Comparison of ENCODE assay signal across 1 cellular context in the genomic region with DNA sequence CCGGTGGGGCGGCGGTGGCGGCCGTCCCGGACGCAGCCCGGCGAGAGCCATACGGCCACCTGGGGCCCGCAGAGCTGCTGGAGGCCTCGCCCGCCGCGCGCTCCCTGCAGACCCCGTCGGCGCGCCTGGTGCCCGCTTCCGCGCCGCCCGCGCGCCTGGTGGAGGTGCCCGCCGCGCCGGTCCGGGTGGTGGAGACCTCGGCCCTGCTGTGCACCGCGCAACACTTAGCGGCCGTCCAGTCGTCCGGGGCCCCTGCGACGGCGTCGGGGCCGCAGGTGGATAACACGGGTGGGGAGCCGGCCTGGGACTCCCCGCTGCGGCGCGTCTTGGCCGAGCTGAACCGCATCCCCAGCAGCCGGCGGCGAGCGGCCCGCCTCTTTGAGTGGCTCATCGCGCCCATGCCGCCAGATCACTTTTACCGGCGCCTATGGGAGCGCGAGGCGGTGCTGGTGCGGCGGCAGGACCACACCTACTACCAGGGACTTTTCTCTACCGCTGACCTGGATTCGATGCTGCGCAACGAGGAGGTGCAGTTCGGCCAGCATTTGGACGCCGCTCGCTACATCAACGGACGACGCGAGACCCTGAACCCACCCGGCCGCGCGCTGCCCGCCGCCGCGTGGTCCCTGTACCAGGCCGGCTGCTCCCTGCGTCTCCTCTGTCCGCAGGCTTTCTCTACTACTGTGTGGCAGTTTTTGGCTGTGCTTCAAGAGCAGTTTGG.
TF ChIP-seq lines count a peak whose summit lies in the region.

No MANE protein-coding gene starts in this region.

TF ChIP-seq in K562, 482 proteins besides CTCF, POLR2A, EP300 and RAD21 (continued from another document and continues in another):
- TF ChIP-seq, protein P1, sequence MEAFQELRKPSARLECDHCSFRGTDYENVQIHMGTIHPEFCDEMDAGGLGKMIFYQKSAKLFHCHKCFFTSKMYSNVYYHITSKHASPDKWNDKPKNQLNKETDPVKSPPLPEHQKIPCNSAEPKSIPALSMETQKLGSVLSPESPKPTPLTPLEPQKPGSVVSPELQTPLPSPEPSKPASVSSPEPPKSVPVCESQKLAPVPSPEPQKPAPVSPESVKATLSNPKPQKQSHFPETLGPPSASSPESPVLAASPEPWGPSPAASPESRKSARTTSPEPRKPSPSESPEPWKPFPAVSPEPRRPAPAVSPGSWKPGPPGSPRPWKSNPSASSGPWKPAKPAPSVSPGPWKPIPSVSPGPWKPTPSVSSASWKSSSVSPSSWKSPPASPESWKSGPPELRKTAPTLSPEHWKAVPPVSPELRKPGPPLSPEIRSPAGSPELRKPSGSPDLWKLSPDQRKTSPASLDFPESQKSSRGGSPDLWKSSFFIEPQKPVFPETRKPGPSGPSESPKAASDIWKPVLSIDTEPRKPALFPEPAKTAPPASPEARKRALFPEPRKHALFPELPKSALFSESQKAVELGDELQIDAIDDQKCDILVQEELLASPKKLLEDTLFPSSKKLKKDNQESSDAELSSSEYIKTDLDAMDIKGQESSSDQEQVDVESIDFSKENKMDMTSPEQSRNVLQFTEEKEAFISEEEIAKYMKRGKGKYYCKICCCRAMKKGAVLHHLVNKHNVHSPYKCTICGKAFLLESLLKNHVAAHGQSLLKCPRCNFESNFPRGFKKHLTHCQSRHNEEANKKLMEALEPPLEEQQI (IDR thresholded peaks at IDR 0.05), result no peak
- no peak for TF ChIP-seq ZNF668 (CRISPR knock-in tag; IDR thresholded peaks at IDR 0.05)
- TF ChIP-seq CBX1 (IDR thresholded peaks at IDR 0.05; ENCODE audit: low read depth), result no peak
- TF ChIP-seq, protein P2, sequence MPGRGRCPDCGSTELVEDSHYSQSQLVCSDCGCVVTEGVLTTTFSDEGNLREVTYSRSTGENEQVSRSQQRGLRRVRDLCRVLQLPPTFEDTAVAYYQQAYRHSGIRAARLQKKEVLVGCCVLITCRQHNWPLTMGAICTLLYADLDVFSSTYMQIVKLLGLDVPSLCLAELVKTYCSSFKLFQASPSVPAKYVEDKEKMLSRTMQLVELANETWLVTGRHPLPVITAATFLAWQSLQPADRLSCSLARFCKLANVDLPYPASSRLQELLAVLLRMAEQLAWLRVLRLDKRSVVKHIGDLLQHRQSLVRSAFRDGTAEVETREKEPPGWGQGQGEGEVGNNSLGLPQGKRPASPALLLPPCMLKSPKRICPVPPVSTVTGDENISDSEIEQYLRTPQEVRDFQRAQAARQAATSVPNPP (IDR thresholded peaks at IDR 0.05; ENCODE audit: borderline replicate concordance, insufficient read depth, insufficient read length), result no peak
- TF ChIP-seq, protein P3, sequence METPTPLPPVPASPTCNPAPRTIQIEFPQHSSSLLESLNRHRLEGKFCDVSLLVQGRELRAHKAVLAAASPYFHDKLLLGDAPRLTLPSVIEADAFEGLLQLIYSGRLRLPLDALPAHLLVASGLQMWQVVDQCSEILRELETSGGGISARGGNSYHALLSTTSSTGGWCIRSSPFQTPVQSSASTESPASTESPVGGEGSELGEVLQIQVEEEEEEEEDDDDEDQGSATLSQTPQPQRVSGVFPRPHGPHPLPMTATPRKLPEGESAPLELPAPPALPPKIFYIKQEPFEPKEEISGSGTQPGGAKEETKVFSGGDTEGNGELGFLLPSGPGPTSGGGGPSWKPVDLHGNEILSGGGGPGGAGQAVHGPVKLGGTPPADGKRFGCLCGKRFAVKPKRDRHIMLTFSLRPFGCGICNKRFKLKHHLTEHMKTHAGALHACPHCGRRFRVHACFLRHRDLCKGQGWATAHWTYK (CRISPR knock-in tag; IDR thresholded peaks at IDR 0.05), result 0 out of 2 replicates have a peak, but pooled peaks have one; percentile 16
- peak; percentile 7; the same call in 1 of the 2 replicates for TF ChIP-seq RBFOX2 (IDR thresholded peaks at IDR 0.05; ENCODE audit: low read depth, low read length)
- TF ChIP-seq, protein P4, sequence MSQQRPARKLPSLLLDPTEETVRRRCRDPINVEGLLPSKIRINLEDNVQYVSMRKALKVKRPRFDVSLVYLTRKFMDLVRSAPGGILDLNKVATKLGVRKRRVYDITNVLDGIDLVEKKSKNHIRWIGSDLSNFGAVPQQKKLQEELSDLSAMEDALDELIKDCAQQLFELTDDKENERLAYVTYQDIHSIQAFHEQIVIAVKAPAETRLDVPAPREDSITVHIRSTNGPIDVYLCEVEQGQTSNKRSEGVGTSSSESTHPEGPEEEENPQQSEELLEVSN (IDR thresholded peaks at IDR 0.05; ENCODE audit: borderline replicate concordance in 1 of 2, extremely low read depth in 1 of 2, insufficient read depth in 1 of 2, insufficient read length in 1 of 2, low read depth in 1 of 2, low read length in 1 of 2, poor library complexity in 1 of 2, severe bottlenecking in 1 of 2), result peak; percentile 3 to 59
- TF ChIP-seq PURB (CRISPR knock-in tag; IDR thresholded peaks at IDR 0.05; ENCODE audit: low read depth), result no peak
- peak in 1 of 2 experiments; percentile 5; a peak in 2 of 4 replicates for TF ChIP-seq NRF1 (conservative IDR thresholded peaks at IDR 0.05 in 1 of 2, IDR thresholded peaks at IDR 0.05 in 1 of 2)
- TF ChIP-seq, protein P5, sequence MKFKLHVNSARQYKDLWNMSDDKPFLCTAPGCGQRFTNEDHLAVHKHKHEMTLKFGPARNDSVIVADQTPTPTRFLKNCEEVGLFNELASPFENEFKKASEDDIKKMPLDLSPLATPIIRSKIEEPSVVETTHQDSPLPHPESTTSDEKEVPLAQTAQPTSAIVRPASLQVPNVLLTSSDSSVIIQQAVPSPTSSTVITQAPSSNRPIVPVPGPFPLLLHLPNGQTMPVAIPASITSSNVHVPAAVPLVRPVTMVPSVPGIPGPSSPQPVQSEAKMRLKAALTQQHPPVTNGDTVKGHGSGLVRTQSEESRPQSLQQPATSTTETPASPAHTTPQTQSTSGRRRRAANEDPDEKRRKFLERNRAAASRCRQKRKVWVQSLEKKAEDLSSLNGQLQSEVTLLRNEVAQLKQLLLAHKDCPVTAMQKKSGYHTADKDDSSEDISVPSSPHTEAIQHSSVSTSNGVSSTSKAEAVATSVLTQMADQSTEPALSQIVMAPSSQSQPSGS (CRISPR knock-in tag; IDR thresholded peaks at IDR 0.05), result no peak
- TF ChIP-seq MED1 (CRISPR knock-in tag; IDR thresholded peaks at IDR 0.05; ENCODE audit: borderline replicate concordance), result no peak
- peak; percentile 45 for TF ChIP-seq HMGN3 (IDR thresholded peaks at IDR 0.05; ENCODE audit: borderline replicate concordance, extremely low read depth, insufficient read length, low read depth, low read length)
- no peak for TF ChIP-seq ZNF75A (CRISPR knock-in tag; IDR thresholded peaks at IDR 0.05)
- TF ChIP-seq MCM5 (IDR thresholded peaks at IDR 0.05; ENCODE audit: low read depth), result no peak
- no peak for TF ChIP-seq SRSF3 (IDR thresholded peaks at IDR 0.05; ENCODE audit: insufficient read depth, low read length)
- no peak for TF ChIP-seq ARHGAP35 (IDR thresholded peaks at IDR 0.05; ENCODE audit: partially characterized antibody)
- TF ChIP-seq PHB2 (IDR thresholded peaks at IDR 0.05; ENCODE audit: low read depth), result no peak
- no peak for TF ChIP-seq FOSL1 (tag; conservative IDR thresholded peaks at IDR 0.05)
- no peak for TF ChIP-seq ETS2 (tag; IDR thresholded peaks at IDR 0.05; ENCODE audit: borderline replicate concordance, poor library complexity, severe bottlenecking)
- no peak for TF ChIP-seq SMAD1 (IDR thresholded peaks at IDR 0.05; ENCODE audit: low read depth, low read length, partially characterized antibody)
- no peak for TF ChIP-seq ZNF561 (CRISPR knock-in tag; conservative IDR thresholded peaks at IDR 0.05)
- no peak for TF ChIP-seq TEAD4 (IDR thresholded peaks at IDR 0.05; ENCODE audit: low read length)
- no peak for TF ChIP-seq TEAD4 (CRISPR knock-in tag; IDR thresholded peaks at IDR 0.05; ENCODE audit: borderline replicate concordance)
- no peak for TF ChIP-seq ZFPM2 (CRISPR knock-in tag; IDR thresholded peaks at IDR 0.05)
- no peak for TF ChIP-seq SIRT6 (IDR thresholded peaks at IDR 0.05; ENCODE audit: low read depth, low read length)
- TF ChIP-seq, protein P6, sequence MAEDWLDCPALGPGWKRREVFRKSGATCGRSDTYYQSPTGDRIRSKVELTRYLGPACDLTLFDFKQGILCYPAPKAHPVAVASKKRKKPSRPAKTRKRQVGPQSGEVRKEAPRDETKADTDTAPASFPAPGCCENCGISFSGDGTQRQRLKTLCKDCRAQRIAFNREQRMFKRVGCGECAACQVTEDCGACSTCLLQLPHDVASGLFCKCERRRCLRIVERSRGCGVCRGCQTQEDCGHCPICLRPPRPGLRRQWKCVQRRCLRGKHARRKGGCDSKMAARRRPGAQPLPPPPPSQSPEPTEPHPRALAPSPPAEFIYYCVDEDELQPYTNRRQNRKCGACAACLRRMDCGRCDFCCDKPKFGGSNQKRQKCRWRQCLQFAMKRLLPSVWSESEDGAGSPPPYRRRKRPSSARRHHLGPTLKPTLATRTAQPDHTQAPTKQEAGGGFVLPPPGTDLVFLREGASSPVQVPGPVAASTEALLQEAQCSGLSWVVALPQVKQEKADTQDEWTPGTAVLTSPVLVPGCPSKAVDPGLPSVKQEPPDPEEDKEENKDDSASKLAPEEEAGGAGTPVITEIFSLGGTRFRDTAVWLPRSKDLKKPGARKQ (CRISPR knock-in tag; IDR thresholded peaks at IDR 0.05), result no peak
- peak in 1 of 3 experiments; percentile 65 for TF ChIP-seq YY1 (IDR thresholded peaks at IDR 0.05; ENCODE audit: borderline replicate concordance in 1 of 3, control insufficient read depth in 1 of 3, extremely low read depth in 1 of 3, insufficient read depth in 3 of 3, insufficient read length in 1 of 3, insufficient replicate concordance in 2 of 3, low read depth in 1 of 3, low read length in 2 of 3)
- TF ChIP-seq, protein P7, sequence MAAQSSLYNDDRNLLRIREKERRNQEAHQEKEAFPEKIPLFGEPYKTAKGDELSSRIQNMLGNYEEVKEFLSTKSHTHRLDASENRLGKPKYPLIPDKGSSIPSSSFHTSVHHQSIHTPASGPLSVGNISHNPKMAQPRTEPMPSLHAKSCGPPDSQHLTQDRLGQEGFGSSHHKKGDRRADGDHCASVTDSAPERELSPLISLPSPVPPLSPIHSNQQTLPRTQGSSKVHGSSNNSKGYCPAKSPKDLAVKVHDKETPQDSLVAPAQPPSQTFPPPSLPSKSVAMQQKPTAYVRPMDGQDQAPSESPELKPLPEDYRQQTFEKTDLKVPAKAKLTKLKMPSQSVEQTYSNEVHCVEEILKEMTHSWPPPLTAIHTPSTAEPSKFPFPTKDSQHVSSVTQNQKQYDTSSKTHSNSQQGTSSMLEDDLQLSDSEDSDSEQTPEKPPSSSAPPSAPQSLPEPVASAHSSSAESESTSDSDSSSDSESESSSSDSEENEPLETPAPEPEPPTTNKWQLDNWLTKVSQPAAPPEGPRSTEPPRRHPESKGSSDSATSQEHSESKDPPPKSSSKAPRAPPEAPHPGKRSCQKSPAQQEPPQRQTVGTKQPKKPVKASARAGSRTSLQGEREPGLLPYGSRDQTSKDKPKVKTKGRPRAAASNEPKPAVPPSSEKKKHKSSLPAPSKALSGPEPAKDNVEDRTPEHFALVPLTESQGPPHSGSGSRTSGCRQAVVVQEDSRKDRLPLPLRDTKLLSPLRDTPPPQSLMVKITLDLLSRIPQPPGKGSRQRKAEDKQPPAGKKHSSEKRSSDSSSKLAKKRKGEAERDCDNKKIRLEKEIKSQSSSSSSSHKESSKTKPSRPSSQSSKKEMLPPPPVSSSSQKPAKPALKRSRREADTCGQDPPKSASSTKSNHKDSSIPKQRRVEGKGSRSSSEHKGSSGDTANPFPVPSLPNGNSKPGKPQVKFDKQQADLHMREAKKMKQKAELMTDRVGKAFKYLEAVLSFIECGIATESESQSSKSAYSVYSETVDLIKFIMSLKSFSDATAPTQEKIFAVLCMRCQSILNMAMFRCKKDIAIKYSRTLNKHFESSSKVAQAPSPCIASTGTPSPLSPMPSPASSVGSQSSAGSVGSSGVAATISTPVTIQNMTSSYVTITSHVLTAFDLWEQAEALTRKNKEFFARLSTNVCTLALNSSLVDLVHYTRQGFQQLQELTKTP (IDR thresholded peaks at IDR 0.05; ENCODE audit: low read depth in 1 of 2, partially characterized antibody in 2 of 2), result no peak
- no peak for TF ChIP-seq MXI1 (IDR thresholded peaks at IDR 0.05; ENCODE audit: low read depth, low read length)
- TF ChIP-seq ZNF23 (CRISPR knock-in tag; IDR thresholded peaks at IDR 0.05), result no peak
- TF ChIP-seq, protein P8, sequence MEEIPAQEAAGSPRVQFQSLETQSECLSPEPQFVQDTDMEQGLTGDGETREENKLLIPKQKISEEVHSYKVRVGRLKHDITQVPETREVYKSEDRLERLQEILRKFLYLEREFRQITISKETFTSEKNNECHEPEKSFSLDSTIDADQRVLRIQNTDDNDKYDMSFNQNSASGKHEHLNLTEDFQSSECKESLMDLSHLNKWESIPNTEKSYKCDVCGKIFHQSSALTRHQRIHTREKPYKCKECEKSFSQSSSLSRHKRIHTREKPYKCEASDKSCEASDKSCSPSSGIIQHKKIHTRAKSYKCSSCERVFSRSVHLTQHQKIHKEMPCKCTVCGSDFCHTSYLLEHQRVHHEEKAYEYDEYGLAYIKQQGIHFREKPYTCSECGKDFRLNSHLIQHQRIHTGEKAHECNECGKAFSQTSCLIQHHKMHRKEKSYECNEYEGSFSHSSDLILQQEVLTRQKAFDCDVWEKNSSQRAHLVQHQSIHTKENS (CRISPR knock-in tag; IDR thresholded peaks at IDR 0.05), result no peak
- TF ChIP-seq, protein P9, sequence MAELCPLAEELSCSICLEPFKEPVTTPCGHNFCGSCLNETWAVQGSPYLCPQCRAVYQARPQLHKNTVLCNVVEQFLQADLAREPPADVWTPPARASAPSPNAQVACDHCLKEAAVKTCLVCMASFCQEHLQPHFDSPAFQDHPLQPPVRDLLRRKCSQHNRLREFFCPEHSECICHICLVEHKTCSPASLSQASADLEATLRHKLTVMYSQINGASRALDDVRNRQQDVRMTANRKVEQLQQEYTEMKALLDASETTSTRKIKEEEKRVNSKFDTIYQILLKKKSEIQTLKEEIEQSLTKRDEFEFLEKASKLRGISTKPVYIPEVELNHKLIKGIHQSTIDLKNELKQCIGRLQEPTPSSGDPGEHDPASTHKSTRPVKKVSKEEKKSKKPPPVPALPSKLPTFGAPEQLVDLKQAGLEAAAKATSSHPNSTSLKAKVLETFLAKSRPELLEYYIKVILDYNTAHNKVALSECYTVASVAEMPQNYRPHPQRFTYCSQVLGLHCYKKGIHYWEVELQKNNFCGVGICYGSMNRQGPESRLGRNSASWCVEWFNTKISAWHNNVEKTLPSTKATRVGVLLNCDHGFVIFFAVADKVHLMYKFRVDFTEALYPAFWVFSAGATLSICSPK (IDR thresholded peaks at IDR 0.05; ENCODE audit: borderline replicate concordance), result no peak
- TF ChIP-seq ZNF184 (CRISPR knock-in tag; IDR thresholded peaks at IDR 0.05), result no peak
- TF ChIP-seq, protein P10, sequence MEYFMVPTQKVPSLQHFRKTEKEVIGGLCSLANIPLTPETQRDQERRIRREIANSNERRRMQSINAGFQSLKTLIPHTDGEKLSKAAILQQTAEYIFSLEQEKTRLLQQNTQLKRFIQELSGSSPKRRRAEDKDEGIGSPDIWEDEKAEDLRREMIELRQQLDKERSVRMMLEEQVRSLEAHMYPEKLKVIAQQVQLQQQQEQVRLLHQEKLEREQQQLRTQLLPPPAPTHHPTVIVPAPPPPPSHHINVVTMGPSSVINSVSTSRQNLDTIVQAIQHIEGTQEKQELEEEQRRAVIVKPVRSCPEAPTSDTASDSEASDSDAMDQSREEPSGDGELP (CRISPR knock-in tag; IDR thresholded peaks at IDR 0.05; ENCODE audit: borderline replicate concordance), result 0 out of 2 replicates have a peak, but pooled peaks have one; percentile 21
- no peak for TF ChIP-seq GABPB1 (CRISPR knock-in tag; IDR thresholded peaks at IDR 0.05)
- peak in 1 of 2 experiments; percentile 14; a peak in 2 of 4 replicates for TF ChIP-seq NONO (IDR thresholded peaks at IDR 0.05; ENCODE audit: low read depth in 2 of 2, low read length in 1 of 2)
- no peak for TF ChIP-seq PHF20 (IDR thresholded peaks at IDR 0.05; ENCODE audit: partially characterized antibody)
- TF ChIP-seq CHD1 (IDR thresholded peaks at IDR 0.05; ENCODE audit: low read length), result no peak
